ENCODE assay signal across 34 cellular contexts in genomic region chrX:153490217-153490616, GRCh38. TPM values are rescaled to one million over a fixed set of nuclear protein-coding genes. Genes with fewer than 3 reads are reported as not detected.
"Had no signal": no experiment of that assay in that cellular context is flagged by ENCODE, and none has a peak within 500 bp of the region (broad histone marks: within the 10 kb centered on the region; RNA-seq: fewer than 3 reads in every experiment).

No MANE protein-coding gene starts in this region.

- H3K27me3 ChIP-seq: thyroid gland had no signal

- DNase-seq: activated CD4-positive, alpha-beta memory T cell treated with anti-CD3 and anti-CD28 coated beads, Interleukin-2, amount 10 ng/mL, durations not matched to agents 7 days and 5 days; activated CD4-positive, alpha-beta T cell treated with anti-CD3 and anti-CD28 coated beads, Interleukin-2, amount 10 ng/mL, durations not matched to agents 7 days and 5 days; activated CD4-positive, CD25-positive, alpha-beta regulatory T cell treated with anti-CD3 and anti-CD28 coated beads, Interleukin-2, amount 50 U/mL, for 72 hours; activated CD8-positive, alpha-beta memory T cell treated with anti-CD3 and anti-CD28 coated beads, Interleukin-2, amount 50 U/mL, for 48 hours; activated gamma-delta T cell; activated naive CD4-positive, alpha-beta T cell treated with anti-CD3 and anti-CD28 coated beads, Interleukin-2, amount 10 ng/mL, durations not matched to agents 7 days and 5 days; activated naive CD8-positive, alpha-beta T cell treated with anti-CD3 and anti-CD28 coated beads, Interleukin-2, amount 10 ng/mL, durations not matched to agents 7 days and 5 days; activated T-cell treated with anti-CD3 and anti-CD28 coated beads, Interleukin-2, amount 50 U/mL, for 24 hours; endodermal cell; foreskin melanocyte; heart right ventricle; lower lobe of right lung; mucosa of descending colon; stimulated activated CD4-positive, alpha-beta T cell treated with anti-CD3 and anti-CD28 coated beads, Interleukin-12 subunit alpha, Interleukin-12 subunit beta, amount 100 ng/mL, for 4 hours; stimulated activated CD4-positive, alpha-beta T cell treated with anti-CD3 and anti-CD28 coated beads, Interleukin-4, amount 100 ng/mL, for 24 hours; T-helper 9 cell; thyroid gland had no signal

- H3K27ac Mint-ChIP-seq: activated CD4-positive, alpha-beta memory T cell treated with anti-CD3 and anti-CD28 coated beads, Interleukin-2, amount 10 ng/mL, durations not matched to agents 7 days and 5 days; activated CD4-positive, alpha-beta T cell treated with anti-CD3 and anti-CD28 coated beads, Interleukin-2, amount 10 ng/mL, durations not matched to agents 7 days and 5 days; activated naive CD4-positive, alpha-beta T cell treated with anti-CD3 and anti-CD28 coated beads, Interleukin-2, amount 10 ng/mL, durations not matched to agents 7 days and 5 days; activated naive CD8-positive, alpha-beta T cell treated with anti-CD3 and anti-CD28 coated beads, Interleukin-2, amount 10 ng/mL, durations not matched to agents 7 days and 5 days; activated T-cell treated with anti-CD3 and anti-CD28 coated beads, Interleukin-2, amount 50 U/mL, for 24 hours; dendritic cell treated with granulocyte-macrophage colony-stimulating factor and Interleukin-4, amounts not matched to agents 40 ng/mL and 50 ng/mL, for 4 days; endodermal cell; natural killer cell treated with Interleukin-12 subunit alpha and Interleukin-12 subunit beta and Interleukin-15 and Interleukin-18, amount 100 ng/mL, for 72 hours; stimulated activated effector memory CD8-positive, alpha-beta T cell treated with anti-CD3 and anti-CD28 coated beads, Interleukin-12 subunit alpha, Interleukin-12 subunit beta, amount 100 ng/mL, for 72 hours; stimulated activated naive CD8-positive, alpha-beta T cell treated with anti-CD3 and anti-CD28 coated beads, Interleukin-15, Interleukin-2, amounts not matched to agents 100 ng/mL and 50 ng/mL, for 24 hours; T-helper 1 cell treated with Interleukin-12 subunit alpha and Interleukin-12 subunit beta and Interleukin-4 antibody, amounts not matched to agents 30 μg/mL and 1 μg/mL, for 36 hours had no signal

- H3K36me3 ChIP-seq: breast epithelium, esophagus muscularis mucosa, heart right ventricle, lower lobe of right lung, thyroid gland had no signal

- H3K36me3 Mint-ChIP-seq: activated naive CD4-positive, alpha-beta T cell treated with anti-CD3 and anti-CD28 coated beads, Interleukin-2, amount 10 ng/mL, durations not matched to agents 7 days and 5 days; activated naive CD8-positive, alpha-beta T cell treated with anti-CD3 and anti-CD28 coated beads, Interleukin-2, amount 10 ng/mL, durations not matched to agents 7 days and 5 days; natural killer cell treated with Interleukin-12 subunit alpha and Interleukin-12 subunit beta and Interleukin-15 and Interleukin-18, amount 100 ng/mL, for 72 hours; stimulated activated effector memory CD8-positive, alpha-beta T cell treated with anti-CD3 and anti-CD28 coated beads, Interleukin-12 subunit alpha, Interleukin-12 subunit beta, amount 100 ng/mL, for 72 hours had no signal

- H3K4me1 ChIP-seq: breast epithelium had no signal

- H3K9me3 ChIP-seq: esophagus muscularis mucosa, heart right ventricle, lower lobe of right lung, mucosa of descending colon, thyroid gland had no signal

- H3K27ac ChIP-seq: breast epithelium, esophagus muscularis mucosa, lower lobe of right lung, skin epidermis, thyroid gland had no signal

- H3K4me3 Mint-ChIP-seq: activated CD4-positive, alpha-beta memory T cell treated with anti-CD3 and anti-CD28 coated beads, Interleukin-2, amount 10 ng/mL, durations not matched to agents 7 days and 5 days; activated CD4-positive, alpha-beta T cell treated with anti-CD3 and anti-CD28 coated beads, Interleukin-2, amount 10 ng/mL, durations not matched to agents 7 days and 5 days; activated naive CD4-positive, alpha-beta T cell treated with anti-CD3 and anti-CD28 coated beads, Interleukin-2, amount 10 ng/mL, durations not matched to agents 7 days and 5 days; activated naive CD8-positive, alpha-beta T cell treated with anti-CD3 and anti-CD28 coated beads, Interleukin-2, amount 10 ng/mL, durations not matched to agents 7 days and 5 days; activated T-cell treated with anti-CD3 and anti-CD28 coated beads, Interleukin-2, amount 50 U/mL, for 24 hours; central memory CD8-positive, alpha-beta T cell; dendritic cell treated with granulocyte-macrophage colony-stimulating factor and Interleukin-4, amounts not matched to agents 40 ng/mL and 50 ng/mL, for 4 days; endodermal cell; natural killer cell treated with Interleukin-12 subunit alpha and Interleukin-12 subunit beta and Interleukin-15 and Interleukin-18, amount 100 ng/mL, for 72 hours; stimulated activated effector memory CD8-positive, alpha-beta T cell treated with anti-CD3 and anti-CD28 coated beads, Interleukin-12 subunit alpha, Interleukin-12 subunit beta, amount 100 ng/mL, for 72 hours; stimulated activated naive CD8-positive, alpha-beta T cell treated with anti-CD3 and anti-CD28 coated beads, Interleukin-15, Interleukin-2, amounts not matched to agents 100 ng/mL and 50 ng/mL, for 24 hours; T-helper 1 cell treated with Interleukin-12 subunit alpha and Interleukin-12 subunit beta and Interleukin-4 antibody, amounts not matched to agents 30 μg/mL and 1 μg/mL, for 36 hours had no signal

- H3K9me3 Mint-ChIP-seq: activated CD4-positive, alpha-beta memory T cell treated with anti-CD3 and anti-CD28 coated beads, Interleukin-2, amount 10 ng/mL, durations not matched to agents 7 days and 5 days; activated CD4-positive, alpha-beta T cell treated with anti-CD3 and anti-CD28 coated beads, Interleukin-2, amount 10 ng/mL, durations not matched to agents 7 days and 5 days; activated naive CD4-positive, alpha-beta T cell treated with anti-CD3 and anti-CD28 coated beads, Interleukin-2, amount 10 ng/mL, durations not matched to agents 7 days and 5 days; activated naive CD8-positive, alpha-beta T cell treated with anti-CD3 and anti-CD28 coated beads, Interleukin-2, amount 10 ng/mL, durations not matched to agents 7 days and 5 days; activated T-cell treated with anti-CD3 and anti-CD28 coated beads, Interleukin-2, amount 50 U/mL, for 24 hours; central memory CD8-positive, alpha-beta T cell; dendritic cell treated with granulocyte-macrophage colony-stimulating factor and Interleukin-4, amounts not matched to agents 40 ng/mL and 50 ng/mL, for 4 days; natural killer cell treated with Interleukin-12 subunit alpha and Interleukin-12 subunit beta and Interleukin-15 and Interleukin-18, amount 100 ng/mL, for 72 hours; stimulated activated effector memory CD8-positive, alpha-beta T cell treated with anti-CD3 and anti-CD28 coated beads, Interleukin-12 subunit alpha, Interleukin-12 subunit beta, amount 100 ng/mL, for 72 hours; stimulated activated naive CD8-positive, alpha-beta T cell treated with anti-CD3 and anti-CD28 coated beads, Interleukin-15, Interleukin-2, amounts not matched to agents 100 ng/mL and 50 ng/mL, for 24 hours; T-helper 1 cell treated with Interleukin-12 subunit alpha and Interleukin-12 subunit beta and Interleukin-4 antibody, amounts not matched to agents 30 μg/mL and 1 μg/mL, for 36 hours had no signal

- ATAC-seq: heart right ventricle; left lobe of liver; lower lobe of right lung; mucosa of descending colon; natural killer cell treated with Interleukin-12 subunit alpha and Interleukin-12 subunit beta and Interleukin-15 and Interleukin-18, amount 100 ng/mL, for 72 hours; sciatic nerve; stimulated activated effector memory CD8-positive, alpha-beta T cell treated with anti-CD3 and anti-CD28 coated beads, Interleukin-12 subunit alpha, Interleukin-12 subunit beta, amount 100 ng/mL, for 72 hours had no signal

- H3K4me3 ChIP-seq: breast epithelium, esophagus muscularis mucosa, heart right ventricle, lower lobe of right lung, mucosa of descending colon, skin epidermis, thyroid gland had no signal

- H3K27me3 Mint-ChIP-seq: activated CD4-positive, alpha-beta memory T cell treated with anti-CD3 and anti-CD28 coated beads, Interleukin-2, amount 10 ng/mL, durations not matched to agents 7 days and 5 days; activated naive CD8-positive, alpha-beta T cell treated with anti-CD3 and anti-CD28 coated beads, Interleukin-2, amount 10 ng/mL, durations not matched to agents 7 days and 5 days; central memory CD8-positive, alpha-beta T cell; stimulated activated naive CD8-positive, alpha-beta T cell treated with anti-CD3 and anti-CD28 coated beads, Interleukin-15, Interleukin-2, amounts not matched to agents 100 ng/mL and 50 ng/mL, for 24 hours had no signal

- H3K4me1 Mint-ChIP-seq: activated CD4-positive, alpha-beta memory T cell treated with anti-CD3 and anti-CD28 coated beads, Interleukin-2, amount 10 ng/mL, durations not matched to agents 7 days and 5 days; activated CD4-positive, alpha-beta T cell treated with anti-CD3 and anti-CD28 coated beads, Interleukin-2, amount 10 ng/mL, durations not matched to agents 7 days and 5 days; activated naive CD4-positive, alpha-beta T cell treated with anti-CD3 and anti-CD28 coated beads, Interleukin-2, amount 10 ng/mL, durations not matched to agents 7 days and 5 days; activated naive CD8-positive, alpha-beta T cell treated with anti-CD3 and anti-CD28 coated beads, Interleukin-2, amount 10 ng/mL, durations not matched to agents 7 days and 5 days; central memory CD8-positive, alpha-beta T cell; endodermal cell; stimulated activated effector memory CD8-positive, alpha-beta T cell treated with anti-CD3 and anti-CD28 coated beads, Interleukin-12 subunit alpha, Interleukin-12 subunit beta, amount 100 ng/mL, for 72 hours had no signal

RNA-seq across cellular contexts. Expression of gene BGN, which starts 4.6 kb away (rescaled TPM):
- total RNA-seq: activated CD4-positive, alpha-beta memory T cell treated with anti-CD3 and anti-CD28 coated beads, Interleukin-2, amount 10 ng/mL, durations not matched to agents 7 days and 5 days; activated CD4-positive, alpha-beta T cell treated with anti-CD3 and anti-CD28 coated beads, Interleukin-2, amount 10 ng/mL, durations not matched to agents 7 days and 5 days; activated naive CD8-positive, alpha-beta T cell treated with anti-CD3 and anti-CD28 coated beads, Interleukin-2, amount 10 ng/mL, durations not matched to agents 7 days and 5 days; natural killer cell treated with Interleukin-12 subunit alpha and Interleukin-12 subunit beta and Interleukin-15 and Interleukin-18, amount 100 ng/mL, for 72 hours had no signal

RNA-seq across cellular contexts. Expression of gene ATP2B3, which starts 27.2 kb away (rescaled TPM):
- total RNA-seq: activated CD4-positive, alpha-beta memory T cell treated with anti-CD3 and anti-CD28 coated beads, Interleukin-2, amount 10 ng/mL, durations not matched to agents 7 days and 5 days; activated naive CD8-positive, alpha-beta T cell treated with anti-CD3 and anti-CD28 coated beads, Interleukin-2, amount 10 ng/mL, durations not matched to agents 7 days and 5 days; breast epithelium; endodermal cell; glomerular endothelial cell; heart right ventricle; kidney epithelial cell; left lobe of liver; lower lobe of right lung; mesenteric fat pad; natural killer cell treated with Interleukin-12 subunit alpha and Interleukin-12 subunit beta and Interleukin-15 and Interleukin-18, amount 100 ng/mL, for 72 hours; osteoblast; subcutaneous adipose tissue; thyroid gland; ureter had no signal
- polyA plus RNA-seq: heart right ventricle had no signal
